In the genomic region with DNA sequence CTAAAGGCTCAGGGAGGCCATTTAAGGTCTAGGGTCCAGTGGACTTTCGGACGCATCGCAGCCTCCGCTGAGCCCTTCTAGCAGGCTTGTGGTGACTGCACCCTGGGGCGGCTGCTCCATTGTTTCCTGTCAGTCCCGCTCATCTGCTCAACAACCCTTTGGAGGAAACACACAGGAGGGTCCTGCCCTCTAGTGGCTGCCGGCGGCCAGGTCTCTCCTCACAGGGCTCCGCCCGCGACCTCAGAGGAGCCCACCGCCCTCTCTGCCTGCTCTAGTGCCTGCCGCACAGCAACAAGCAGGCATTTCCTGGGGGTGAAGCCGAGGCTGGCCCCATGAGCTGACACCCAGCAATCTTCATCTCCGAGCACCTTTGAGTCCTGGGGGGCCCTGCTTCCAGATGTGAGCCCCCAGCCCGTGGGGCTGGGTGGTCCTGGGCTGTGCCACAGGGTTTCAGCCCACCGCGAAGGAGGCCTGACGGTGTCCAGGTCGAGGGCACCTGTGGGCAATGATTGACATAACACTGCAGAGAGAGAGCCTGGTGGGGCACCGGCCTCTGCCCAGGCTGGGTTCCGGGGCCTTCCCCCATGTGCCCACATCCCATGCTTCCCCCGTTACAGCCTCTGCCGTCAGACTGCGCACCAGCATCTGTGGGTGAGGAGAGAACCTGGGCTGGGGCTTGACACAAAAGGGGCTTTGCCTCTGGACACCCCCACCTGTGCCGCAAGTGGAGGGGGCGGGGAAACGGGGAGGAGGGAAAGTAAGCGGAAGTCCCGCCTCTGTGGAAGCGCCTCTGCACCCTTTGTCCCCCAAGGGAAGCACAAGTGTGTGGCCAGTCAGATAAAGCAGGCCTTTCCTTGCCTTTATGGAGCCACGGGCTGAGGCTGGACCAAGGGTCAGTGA, we compare ENCODE assay signal across 1 cellular context.
TF ChIP-seq lines count a peak whose summit lies in the region.

No MANE protein-coding gene starts in this region.

TF ChIP-seq in endothelial cell of umbilical vein, 7 proteins besides CTCF, POLR2A, EP300 and RAD21 (continued from another document):
- TF ChIP-seq EZH2 (IDR thresholded peaks at IDR 0.05; ENCODE audit: borderline replicate concordance, low read depth, low read length, severe bottlenecking) (no peak), POLR2AphosphoS5 (IDR thresholded peaks at IDR 0.05; ENCODE audit: insufficient read depth, low read depth, low read length) (no peak), MYC (IDR thresholded peaks at IDR 0.05; ENCODE audit: low read depth, low read length) (no peak), GATA2 (IDR thresholded peaks at IDR 0.05; ENCODE audit: insufficient read depth, insufficient read length, low read depth, low read length) (no peak), MAX (IDR thresholded peaks at IDR 0.05; ENCODE audit: insufficient read depth, insufficient read length) (no peak), JUN (IDR thresholded peaks at IDR 0.05; ENCODE audit: borderline replicate concordance, insufficient read depth, insufficient read length, low read depth) (no peak)
TF ChIP-seq in endothelial cell of umbilical vein: peak in this region for 0.
